29 cellular contexts compared by ENCODE assay signal in the genomic region with DNA sequence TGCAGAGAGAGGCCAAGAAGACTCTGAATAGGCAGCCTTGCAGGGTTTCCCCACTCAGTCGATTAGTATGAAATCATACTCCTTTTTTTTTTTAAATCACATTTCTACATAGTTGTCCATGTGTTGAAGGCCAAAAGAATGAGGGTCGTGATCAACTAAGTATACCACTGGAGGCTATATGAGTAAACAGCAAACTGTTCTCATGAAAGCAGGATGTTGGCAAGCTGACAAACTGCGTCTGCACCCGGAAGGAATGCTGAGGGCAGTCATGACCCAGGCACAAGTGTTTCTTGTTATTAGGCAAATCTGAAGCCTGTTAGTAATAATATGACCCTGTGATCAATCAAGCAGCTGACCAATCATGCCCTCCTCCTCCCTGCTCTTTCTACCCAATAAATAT.
DNase-seq lines count a peak whose midpoint lies in the region; ATAC-seq, FAIRE-seq and TF ChIP-seq lines count a peak whose summit lies in the region.
"Had no signal": no experiment of that assay in that cellular context is flagged by ENCODE, and none has a peak within 500 bp of the region (broad histone marks: within the 10 kb centered on the region; RNA-seq: fewer than 3 reads in every experiment).

No MANE protein-coding gene starts in this region.

- H3K36me3 ChIP-seq in mesenchymal stem cell (ENCODE audit: control insufficient read depth in 1 of 2, insufficient read depth in 2 of 2, low read depth in 1 of 2, low read length in 2 of 2) (no peaks in the 10 kb centered on the region), kidney (ENCODE audit: control insufficient read depth in 1 of 2, insufficient read depth in 2 of 2, low read length in 2 of 2) (no peaks in the 10 kb centered on the region), upper lobe of left lung (no peaks in the 10 kb centered on the region)
- H3K36me3 ChIP-seq: adrenal gland, brain microvascular endothelial cell, esophagus squamous epithelium, heart left ventricle, SJCRH30 had no signal

- no peak overlapping the region for H2BK12ac ChIP-seq in mesenchymal stem cell (ENCODE audit: low read length in 2 of 2)

- H3K9me3 ChIP-seq in mesenchymal stem cell (ENCODE audit: control insufficient read depth, low read length) (no peaks in the 10 kb centered on the region), kidney (ENCODE audit: control insufficient read depth in 1 of 2, low read length in 2 of 2) (no peaks in the 10 kb centered on the region), upper lobe of left lung (no peaks in the 10 kb centered on the region)
- H3K9me3 ChIP-seq: adrenal gland, esophagus squamous epithelium, heart left ventricle, SJCRH30 had no signal

- 54% methylated on average over 3 of the region's 4 CpGs for WGBS in mesenchymal stem cell
- 34 to 43% methylated on average over 4 of the region's 4 CpGs for WGBS in upper lobe of left lung, 2 donors

- intact Hi-C loops in kidney (cut with DNase I) = no loop called here

- H3K9ac ChIP-seq in mesenchymal stem cell (ENCODE audit: low read length) (no peak overlapping the region), kidney (ENCODE audit: low read length in 2 of 2) (no peak overlapping the region)

- no peak for TF ChIP-seq EP300 in upper lobe of left lung (IDR thresholded peaks at IDR 0.05)

- H2AK5ac ChIP-seq in mesenchymal stem cell (ENCODE audit: low read length, severe bottlenecking) = no peak overlapping the region

- H3K14ac ChIP-seq in mesenchymal stem cell (ENCODE audit: low read length in 2 of 2) = no peak overlapping the region

- no peak overlapping the region for H2BK5ac ChIP-seq in mesenchymal stem cell (ENCODE audit: low read depth, low read length, poor library complexity, severe bottlenecking)

- no peak overlapping the region for H3K4ac ChIP-seq in mesenchymal stem cell (ENCODE audit: low read depth in 1 of 2, low read length in 2 of 2)

- H2BK15ac ChIP-seq in mesenchymal stem cell (ENCODE audit: low read depth, poor library complexity, severe bottlenecking) = no peak overlapping the region

- no peak overlapping the region for H4K8ac ChIP-seq in mesenchymal stem cell (ENCODE audit: low read length)

- ATAC-seq in upper lobe of left lung (ENCODE audit: low FRiP score in 2 of 2) = no peak
- ATAC-seq: activated CD8-positive, alpha-beta T cell treated with anti-CD3 and anti-CD28 coated beads, Interleukin-2, amount 10 ng/mL, durations not matched to agents 7 days and 5 days; heart left ventricle; K562; left colon; stimulated activated effector memory CD8-positive, alpha-beta T cell treated with anti-CD3 and anti-CD28 coated beads, Interleukin-12 subunit alpha, Interleukin-12 subunit beta, amount 100 ng/mL, for 72 hours; T-cell had no signal

- no peaks in the 10 kb centered on the region for H3K79me1 ChIP-seq in mesenchymal stem cell (replicated peaks; ENCODE audit: low read length, poor library complexity, severe bottlenecking)

- TF ChIP-seq POLR2A in upper lobe of left lung (IDR thresholded peaks at IDR 0.05) = no peak

- H4K91ac ChIP-seq in mesenchymal stem cell (ENCODE audit: low read length) = no peak overlapping the region

- H3K27me3 ChIP-seq in mesenchymal stem cell (ENCODE audit: control insufficient read depth in 1 of 2, insufficient read depth in 1 of 2, low read length in 2 of 2) (no peaks in the 10 kb centered on the region), upper lobe of left lung (no peaks in the 10 kb centered on the region)
- H3K27me3 ChIP-seq: adrenal gland, brain microvascular endothelial cell, esophagus squamous epithelium, heart left ventricle, SJCRH30 had no signal

- TF ChIP-seq CTCF in epithelial cell of esophagus (IDR thresholded peaks at IDR 0.05; ENCODE audit: insufficient read depth, low read depth, low read length, missing control alignments) = no peak
- no peak for TF ChIP-seq CTCF in kidney (IDR thresholded peaks at IDR 0.05; ENCODE audit: borderline replicate concordance, extremely low read depth, insufficient read depth)
- no peak for TF ChIP-seq CTCF in upper lobe of left lung (IDR thresholded peaks at IDR 0.05)

- no peak overlapping the region for H3K4me2 ChIP-seq in mesenchymal stem cell (ENCODE audit: low read length, poor library complexity, severe bottlenecking)

- FAIRE-seq in kidney (lab: Jason Lieb, UNC) = no peak
- FAIRE-seq: colon, K562, TTC549, urothelium cell line had no signal

- DNase-seq in EL (peak; percentile 81), NCI-H226 (peak; percentile 2), epithelial cell of esophagus (ENCODE audit: low read depth) (peak; percentile 50), mesenchymal stem cell (peak; percentile 56), D341Med (ENCODE audit: low spot score) (no peak), kidney (no peak), upper lobe of left lung (no peak)
- DNase-seq: activated CD8-positive, alpha-beta T cell treated with anti-CD3 and anti-CD28 coated beads, Interleukin-2, amount 10 ng/mL, durations not matched to agents 7 days and 5 days; activated gamma-delta T cell; brain microvascular endothelial cell; esophagus squamous epithelium; heart left ventricle; left colon; MM.1S; naive B cell; NCI-H1436; NCI-H2107; NCI-H446 treated with DMSO at 0.1 percent for 48 hours; nucleus accumbens; SJCRH30; stimulated activated CD4-positive, alpha-beta T cell treated with anti-CD3 and anti-CD28 coated beads, Interleukin-2, amount 100 ng/mL, for 48 hours; substantia nigra; T-cell had no signal

- H3K4me1 ChIP-seq in mesenchymal stem cell (ENCODE audit: control insufficient read depth, insufficient read depth, low read depth, low read length) (no peaks in the 10 kb centered on the region), kidney (ENCODE audit: control insufficient read depth in 1 of 2, insufficient read depth in 1 of 2, low read depth in 1 of 2, low read length in 2 of 2) (no peaks in the 10 kb centered on the region), upper lobe of left lung (no peaks in the 10 kb centered on the region)
- H3K4me1 ChIP-seq: adrenal gland, esophagus squamous epithelium, SJCRH30 had no signal

- no peak overlapping the region for H2BK120ac ChIP-seq in mesenchymal stem cell (ENCODE audit: low read depth, low read length)

- no peak overlapping the region for H3K4me3 ChIP-seq in epithelial cell of esophagus (ENCODE audit: low read length)
- H3K4me3 ChIP-seq in mesenchymal stem cell (ENCODE audit: insufficient read depth in 1 of 2, low read depth in 1 of 2, low read length in 2 of 2) = no peak overlapping the region
- H3K4me3 ChIP-seq in kidney (ENCODE audit: low read length in 2 of 2) = no peak overlapping the region
- no peak overlapping the region for H3K4me3 ChIP-seq in upper lobe of left lung
- H3K4me3 ChIP-seq: adrenal gland, esophagus squamous epithelium, heart left ventricle, K562, SJCRH30 had no signal

- no peak overlapping the region for H3K23ac ChIP-seq in mesenchymal stem cell (ENCODE audit: low read length in 2 of 2)

- H2AFZ ChIP-seq in mesenchymal stem cell (ENCODE audit: low read depth, low read length) = no peak overlapping the region

- H3K18ac ChIP-seq in mesenchymal stem cell (ENCODE audit: low read depth in 1 of 2, low read length in 2 of 2) = no peak overlapping the region

- no peak overlapping the region for H3K27ac ChIP-seq in mesenchymal stem cell (ENCODE audit: low read length, poor library complexity, severe bottlenecking)
- no peak overlapping the region for H3K27ac ChIP-seq in kidney (ENCODE audit: low read depth in 2 of 2, low read length in 2 of 2)
- H3K27ac ChIP-seq in upper lobe of left lung = no peak overlapping the region
- H3K27ac ChIP-seq: adrenal gland, brain microvascular endothelial cell, esophagus squamous epithelium, heart left ventricle, SJCRH30 had no signal

Comparison
In these comparisons a context has a peak if more than half of its experiments do, and no peak if none do; other contexts are left out.
1. DNase-seq: peak in EL (single experiment), NCI-H226 (single experiment), epithelial cell of esophagus (single experiment) and mesenchymal stem cell (single experiment); none in D341Med (single experiment), kidney (single experiment) and upper lobe of left lung (0 of 2).